In genomic region chr14:32039401-32039800, GRCh38 we compare ENCODE assay signal across 2 cellular contexts.
TF ChIP-seq lines count a peak whose summit lies in the region.

No MANE protein-coding gene starts in this region.

TF ChIP-seq in A549, 52 proteins besides CTCF, POLR2A, EP300 and RAD21 (continued from another document):
- TF ChIP-seq RFX5 (IDR thresholded peaks at IDR 0.05), result no peak
- no peak for TF ChIP-seq TFCP2L1 (CRISPR knock-in tag; IDR thresholded peaks at IDR 0.05)
- TF ChIP-seq ZC3H11A (IDR thresholded peaks at IDR 0.05), result no peak
- TF ChIP-seq BHLHE40 (IDR thresholded peaks at IDR 0.05; ENCODE audit: low read depth, low read length), result no peak
- no peak for TF ChIP-seq ESRRA (IDR thresholded peaks at IDR 0.05; ENCODE audit: borderline replicate concordance, low read length)
- TF ChIP-seq FOSL2 (IDR thresholded peaks at IDR 0.05), result no peak
- TF ChIP-seq FOSL2 (CRISPR knock-in tag; IDR thresholded peaks at IDR 0.05), result no peak
- no peak for TF ChIP-seq ZFP36 (IDR thresholded peaks at IDR 0.05; ENCODE audit: borderline replicate concordance, partially characterized antibody)
- no peak for TF ChIP-seq CBX2 (IDR thresholded peaks at IDR 0.05; ENCODE audit: borderline replicate concordance, low read depth)
- TF ChIP-seq KDM1A (IDR thresholded peaks at IDR 0.05; ENCODE audit: low read depth), result no peak
- no peak for TF ChIP-seq SREBF2 (IDR thresholded peaks at IDR 0.05)
- no peak for TF ChIP-seq HES2 (IDR thresholded peaks at IDR 0.05)
- TF ChIP-seq RARB (CRISPR knock-in tag; IDR thresholded peaks at IDR 0.05), result no peak
- no peak for TF ChIP-seq PHF8 (IDR thresholded peaks at IDR 0.05; ENCODE audit: borderline replicate concordance, low read depth)
- no peak for TF ChIP-seq POLR2AphosphoS2 (conservative IDR thresholded peaks at IDR 0.05; ENCODE audit: low read length)
- no peak for TF ChIP-seq CHD4 (IDR thresholded peaks at IDR 0.05; ENCODE audit: borderline replicate concordance)
- no peak for TF ChIP-seq TP53 (CRISPR knock-in tag; IDR thresholded peaks at IDR 0.05)
- no peak for TF ChIP-seq CEBPB (IDR thresholded peaks at IDR 0.05)

TF ChIP-seq in HepG2, 621 proteins besides CTCF, POLR2A, EP300 and RAD21 (continued from another document):
- TF ChIP-seq TIGD3 (CRISPR knock-in tag; IDR thresholded peaks at IDR 0.05; ENCODE audit: borderline replicate concordance) (no peak), KDM5B (CRISPR knock-in tag; IDR thresholded peaks at IDR 0.05; ENCODE audit: borderline replicate concordance) (no peak), MAZ (IDR thresholded peaks at IDR 0.05; ENCODE audit: borderline replicate concordance, low read depth, low read length) (no peak), MAZ (CRISPR knock-in tag; IDR thresholded peaks at IDR 0.05; ENCODE audit: low read depth) (0 out of 2 replicates have a peak, but pooled peaks have one; percentile 17), ZNF33A (CRISPR knock-in tag; IDR thresholded peaks at IDR 0.05; ENCODE audit: borderline replicate concordance) (no peak), SIX1 (CRISPR knock-in tag; IDR thresholded peaks at IDR 0.05; ENCODE audit: borderline replicate concordance) (peak; percentile 40; the same call in 1 of the 2 replicates), ZNF33B (CRISPR knock-in tag; IDR thresholded peaks at IDR 0.05) (no peak), BRCA1 (CRISPR knock-in tag; IDR thresholded peaks at IDR 0.05) (no peak), SAFB2 (CRISPR knock-in tag; IDR thresholded peaks at IDR 0.05; ENCODE audit: borderline replicate concordance, low read depth) (no peak), DR1 (CRISPR knock-in tag; IDR thresholded peaks at IDR 0.05) (no peak), FOXA3 (CRISPR knock-in tag; IDR thresholded peaks at IDR 0.05) (peak; percentile 44; the same call in 1 of the 2 replicates), ZNF652 (CRISPR knock-in tag; IDR thresholded peaks at IDR 0.05; ENCODE audit: borderline replicate concordance, low read depth) (no peak), ZNF615 (CRISPR knock-in tag; IDR thresholded peaks at IDR 0.05; ENCODE audit: borderline replicate concordance) (no peak), ADNP (CRISPR knock-in tag; IDR thresholded peaks at IDR 0.05) (no peak)
